1 cellular context compared by ENCODE assay signal in the genomic region with DNA sequence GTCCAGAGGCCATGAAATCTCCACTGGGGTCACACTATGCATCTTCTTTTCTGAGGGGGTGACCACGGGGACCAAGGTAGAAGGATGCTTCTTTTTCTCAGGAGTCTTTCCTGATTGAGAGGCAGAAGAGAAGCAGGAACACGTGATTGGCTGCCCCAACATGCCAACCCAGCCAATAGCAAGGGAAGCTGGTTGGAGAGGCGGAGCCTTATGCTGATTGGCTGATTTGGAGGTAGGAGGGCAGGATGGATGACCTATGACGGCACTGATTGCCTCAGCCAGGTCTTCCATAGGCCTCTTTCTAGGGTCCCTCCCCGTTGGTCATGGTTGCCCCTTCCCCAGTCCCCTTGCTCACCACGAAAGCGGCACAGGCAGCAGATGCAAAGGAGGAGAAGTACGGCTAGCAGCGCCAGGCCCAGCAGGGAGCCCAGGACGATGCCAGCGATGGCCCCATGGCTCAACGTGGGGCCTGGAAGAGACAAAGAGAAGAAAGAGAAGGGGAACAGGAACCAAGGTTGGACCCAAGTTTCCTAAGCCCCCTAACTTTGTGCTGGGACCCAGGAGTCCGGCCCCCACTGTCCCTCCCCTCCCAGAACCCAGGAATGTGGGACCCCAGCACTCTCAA.
TF ChIP-seq lines count a peak whose summit lies in the region.

No MANE protein-coding gene starts in this region.

TF ChIP-seq in GM23338, 12 proteins besides CTCF, POLR2A, EP300 and RAD21 (continued from another document):
- TF ChIP-seq, protein P1, sequence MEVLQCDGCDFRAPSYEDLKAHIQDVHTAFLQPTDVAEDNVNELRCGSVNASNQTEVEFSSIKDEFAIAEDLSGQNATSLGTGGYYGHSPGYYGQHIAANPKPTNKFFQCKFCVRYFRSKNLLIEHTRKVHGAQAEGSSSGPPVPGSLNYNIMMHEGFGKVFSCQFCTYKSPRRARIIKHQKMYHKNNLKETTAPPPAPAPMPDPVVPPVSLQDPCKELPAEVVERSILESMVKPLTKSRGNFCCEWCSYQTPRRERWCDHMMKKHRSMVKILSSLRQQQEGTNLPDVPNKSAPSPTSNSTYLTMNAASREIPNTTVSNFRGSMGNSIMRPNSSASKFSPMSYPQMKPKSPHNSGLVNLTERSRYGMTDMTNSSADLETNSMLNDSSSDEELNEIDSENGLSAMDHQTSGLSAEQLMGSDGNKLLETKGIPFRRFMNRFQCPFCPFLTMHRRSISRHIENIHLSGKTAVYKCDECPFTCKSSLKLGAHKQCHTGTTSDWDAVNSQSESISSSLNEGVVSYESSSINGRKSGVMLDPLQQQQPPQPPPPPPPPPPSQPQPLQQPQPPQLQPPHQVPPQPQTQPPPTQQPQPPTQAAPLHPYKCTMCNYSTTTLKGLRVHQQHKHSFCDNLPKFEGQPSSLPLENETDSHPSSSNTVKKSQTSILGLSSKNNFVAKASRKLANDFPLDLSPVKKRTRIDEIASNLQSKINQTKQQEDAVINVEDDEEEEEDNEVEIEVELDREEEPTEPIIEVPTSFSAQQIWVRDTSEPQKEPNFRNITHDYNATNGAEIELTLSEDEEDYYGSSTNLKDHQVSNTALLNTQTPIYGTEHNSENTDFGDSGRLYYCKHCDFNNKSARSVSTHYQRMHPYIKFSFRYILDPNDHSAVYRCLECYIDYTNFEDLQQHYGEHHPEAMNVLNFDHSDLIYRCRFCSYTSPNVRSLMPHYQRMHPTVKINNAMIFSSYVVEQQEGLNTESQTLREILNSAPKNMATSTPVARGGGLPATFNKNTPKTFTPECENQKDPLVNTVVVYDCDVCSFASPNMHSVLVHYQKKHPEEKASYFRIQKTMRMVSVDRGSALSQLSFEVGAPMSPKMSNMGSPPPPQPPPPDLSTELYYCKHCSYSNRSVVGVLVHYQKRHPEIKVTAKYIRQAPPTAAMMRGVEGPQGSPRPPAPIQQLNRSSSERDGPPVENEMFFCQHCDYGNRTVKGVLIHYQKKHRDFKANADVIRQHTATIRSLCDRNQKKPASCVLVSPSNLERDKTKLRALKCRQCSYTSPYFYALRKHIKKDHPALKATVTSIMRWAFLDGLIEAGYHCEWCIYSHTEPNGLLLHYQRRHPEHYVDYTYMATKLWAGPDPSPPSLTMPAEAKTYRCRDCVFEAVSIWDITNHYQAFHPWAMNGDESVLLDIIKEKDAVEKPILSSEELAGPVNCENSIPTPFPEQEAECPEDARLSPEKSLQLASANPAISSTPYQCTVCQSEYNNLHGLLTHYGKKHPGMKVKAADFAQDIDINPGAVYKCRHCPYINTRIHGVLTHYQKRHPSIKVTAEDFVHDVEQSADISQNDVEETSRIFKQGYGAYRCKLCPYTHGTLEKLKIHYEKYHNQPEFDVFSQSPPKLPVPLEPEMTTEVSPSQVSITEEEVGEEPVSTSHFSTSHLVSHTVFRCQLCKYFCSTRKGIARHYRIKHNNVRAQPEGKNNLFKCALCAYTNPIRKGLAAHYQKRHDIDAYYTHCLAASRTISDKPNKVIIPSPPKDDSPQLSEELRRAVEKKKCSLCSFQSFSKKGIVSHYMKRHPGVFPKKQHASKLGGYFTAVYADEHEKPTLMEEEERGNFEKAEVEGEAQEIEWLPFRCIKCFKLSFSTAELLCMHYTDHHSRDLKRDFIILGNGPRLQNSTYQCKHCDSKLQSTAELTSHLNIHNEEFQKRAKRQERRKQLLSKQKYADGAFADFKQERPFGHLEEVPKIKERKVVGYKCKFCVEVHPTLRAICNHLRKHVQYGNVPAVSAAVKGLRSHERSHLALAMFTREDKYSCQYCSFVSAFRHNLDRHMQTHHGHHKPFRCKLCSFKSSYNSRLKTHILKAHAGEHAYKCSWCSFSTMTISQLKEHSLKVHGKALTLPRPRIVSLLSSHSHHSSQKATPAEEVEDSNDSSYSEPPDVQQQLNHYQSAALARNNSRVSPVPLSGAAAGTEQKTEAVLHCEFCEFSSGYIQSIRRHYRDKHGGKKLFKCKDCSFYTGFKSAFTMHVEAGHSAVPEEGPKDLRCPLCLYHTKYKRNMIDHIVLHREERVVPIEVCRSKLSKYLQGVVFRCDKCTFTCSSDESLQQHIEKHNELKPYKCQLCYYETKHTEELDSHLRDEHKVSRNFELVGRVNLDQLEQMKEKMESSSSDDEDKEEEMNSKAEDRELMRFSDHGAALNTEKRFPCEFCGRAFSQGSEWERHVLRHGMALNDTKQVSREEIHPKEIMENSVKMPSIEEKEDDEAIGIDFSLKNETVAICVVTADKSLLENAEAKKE (CRISPR knock-in tag; IDR thresholded peaks at IDR 0.05) = no peak
- TF ChIP-seq EZH2phosphoT487 (IDR thresholded peaks at IDR 0.05; ENCODE audit: unreplicated experiment) = no peak
- no peak for TF ChIP-seq NANOG (IDR thresholded peaks at IDR 0.05; ENCODE audit: borderline replicate concordance)
- no peak for TF ChIP-seq EZH2 (IDR thresholded peaks at IDR 0.05; ENCODE audit: low read depth, unreplicated experiment)
- TF ChIP-seq ZNF331 (CRISPR knock-in tag; IDR thresholded peaks at IDR 0.05; ENCODE audit: low read depth) = no peak
- no peak for TF ChIP-seq JUNB (IDR thresholded peaks at IDR 0.05; ENCODE audit: unreplicated experiment)
- TF ChIP-seq, protein P2, sequence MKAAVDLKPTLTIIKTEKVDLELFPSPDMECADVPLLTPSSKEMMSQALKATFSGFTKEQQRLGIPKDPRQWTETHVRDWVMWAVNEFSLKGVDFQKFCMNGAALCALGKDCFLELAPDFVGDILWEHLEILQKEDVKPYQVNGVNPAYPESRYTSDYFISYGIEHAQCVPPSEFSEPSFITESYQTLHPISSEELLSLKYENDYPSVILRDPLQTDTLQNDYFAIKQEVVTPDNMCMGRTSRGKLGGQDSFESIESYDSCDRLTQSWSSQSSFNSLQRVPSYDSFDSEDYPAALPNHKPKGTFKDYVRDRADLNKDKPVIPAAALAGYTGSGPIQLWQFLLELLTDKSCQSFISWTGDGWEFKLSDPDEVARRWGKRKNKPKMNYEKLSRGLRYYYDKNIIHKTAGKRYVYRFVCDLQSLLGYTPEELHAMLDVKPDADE (IDR thresholded peaks at IDR 0.05) = no peak
- TF ChIP-seq STAT1 (IDR thresholded peaks at IDR 0.05; ENCODE audit: unreplicated experiment) = no peak
